1 cellular context compared by ENCODE assay signal in the genomic region with DNA sequence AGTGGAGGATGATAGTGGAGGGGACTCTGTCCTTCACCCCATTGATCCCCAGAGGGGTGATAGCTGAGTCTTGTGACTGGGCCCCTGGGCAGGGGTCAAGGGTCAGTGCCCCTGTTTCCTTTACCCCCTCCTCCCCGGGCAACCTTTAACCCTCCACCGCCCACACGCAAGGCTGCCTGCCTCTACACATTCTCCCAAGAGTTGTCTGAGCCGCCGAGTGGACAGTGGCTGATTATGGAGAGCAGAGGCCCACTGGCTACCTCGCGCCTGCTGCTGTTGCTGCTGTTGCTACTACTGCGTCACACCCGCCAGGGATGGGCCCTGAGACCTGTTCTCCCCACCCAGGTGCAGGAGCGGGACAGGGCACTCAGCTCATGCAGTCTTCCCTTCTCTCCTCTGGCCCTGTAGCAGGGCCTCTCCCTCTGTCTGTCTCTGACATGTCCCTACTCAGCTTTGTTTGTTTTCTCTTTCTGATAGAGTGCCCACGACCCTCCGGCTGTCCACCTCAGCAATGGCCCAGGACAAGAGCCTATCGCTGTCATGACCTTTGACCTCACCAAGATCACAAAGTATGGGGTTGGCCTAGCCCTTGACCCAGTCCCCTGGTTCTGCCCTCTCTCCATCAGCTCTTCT.
TF ChIP-seq lines count a peak whose summit lies in the region.

A gene with protein sequence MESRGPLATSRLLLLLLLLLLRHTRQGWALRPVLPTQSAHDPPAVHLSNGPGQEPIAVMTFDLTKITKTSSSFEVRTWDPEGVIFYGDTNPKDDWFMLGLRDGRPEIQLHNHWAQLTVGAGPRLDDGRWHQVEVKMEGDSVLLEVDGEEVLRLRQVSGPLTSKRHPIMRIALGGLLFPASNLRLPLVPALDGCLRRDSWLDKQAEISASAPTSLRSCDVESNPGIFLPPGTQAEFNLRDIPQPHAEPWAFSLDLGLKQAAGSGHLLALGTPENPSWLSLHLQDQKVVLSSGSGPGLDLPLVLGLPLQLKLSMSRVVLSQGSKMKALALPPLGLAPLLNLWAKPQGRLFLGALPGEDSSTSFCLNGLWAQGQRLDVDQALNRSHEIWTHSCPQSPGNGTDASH (plus strand): TSS at position 197 of the 633 bp plus-strand sequence. CDS start 38 bp downstream, at position 235.

TF ChIP-seq in HepG2, 621 proteins besides CTCF, POLR2A, EP300 and RAD21 (continued from another document and continues in another):
- TF ChIP-seq, protein P1, sequence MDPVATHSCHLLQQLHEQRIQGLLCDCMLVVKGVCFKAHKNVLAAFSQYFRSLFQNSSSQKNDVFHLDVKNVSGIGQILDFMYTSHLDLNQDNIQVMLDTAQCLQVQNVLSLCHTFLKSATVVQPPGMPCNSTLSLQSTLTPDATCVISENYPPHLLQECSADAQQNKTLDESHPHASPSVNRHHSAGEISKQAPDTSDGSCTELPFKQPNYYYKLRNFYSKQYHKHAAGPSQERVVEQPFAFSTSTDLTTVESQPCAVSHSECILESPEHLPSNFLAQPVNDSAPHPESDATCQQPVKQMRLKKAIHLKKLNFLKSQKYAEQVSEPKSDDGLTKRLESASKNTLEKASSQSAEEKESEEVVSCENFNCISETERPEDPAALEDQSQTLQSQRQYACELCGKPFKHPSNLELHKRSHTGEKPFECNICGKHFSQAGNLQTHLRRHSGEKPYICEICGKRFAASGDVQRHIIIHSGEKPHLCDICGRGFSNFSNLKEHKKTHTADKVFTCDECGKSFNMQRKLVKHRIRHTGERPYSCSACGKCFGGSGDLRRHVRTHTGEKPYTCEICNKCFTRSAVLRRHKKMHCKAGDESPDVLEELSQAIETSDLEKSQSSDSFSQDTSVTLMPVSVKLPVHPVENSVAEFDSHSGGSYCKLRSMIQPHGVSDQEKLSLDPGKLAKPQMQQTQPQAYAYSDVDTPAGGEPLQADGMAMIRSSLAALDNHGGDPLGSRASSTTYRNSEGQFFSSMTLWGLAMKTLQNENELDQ (CRISPR knock-in tag; IDR thresholded peaks at IDR 0.05; ENCODE audit: borderline replicate concordance): no peak
- TF ChIP-seq ZNF660 (CRISPR knock-in tag; IDR thresholded peaks at IDR 0.05; ENCODE audit: borderline replicate concordance, low read depth): no peak
- TF ChIP-seq KDM3A (CRISPR knock-in tag; IDR thresholded peaks at IDR 0.05; ENCODE audit: low read depth): no peak
- TF ChIP-seq STAG1 (CRISPR knock-in tag; IDR thresholded peaks at IDR 0.05): no peak
- TF ChIP-seq ZNF557 (CRISPR knock-in tag; IDR thresholded peaks at IDR 0.05): no peak
- TF ChIP-seq, protein P2, sequence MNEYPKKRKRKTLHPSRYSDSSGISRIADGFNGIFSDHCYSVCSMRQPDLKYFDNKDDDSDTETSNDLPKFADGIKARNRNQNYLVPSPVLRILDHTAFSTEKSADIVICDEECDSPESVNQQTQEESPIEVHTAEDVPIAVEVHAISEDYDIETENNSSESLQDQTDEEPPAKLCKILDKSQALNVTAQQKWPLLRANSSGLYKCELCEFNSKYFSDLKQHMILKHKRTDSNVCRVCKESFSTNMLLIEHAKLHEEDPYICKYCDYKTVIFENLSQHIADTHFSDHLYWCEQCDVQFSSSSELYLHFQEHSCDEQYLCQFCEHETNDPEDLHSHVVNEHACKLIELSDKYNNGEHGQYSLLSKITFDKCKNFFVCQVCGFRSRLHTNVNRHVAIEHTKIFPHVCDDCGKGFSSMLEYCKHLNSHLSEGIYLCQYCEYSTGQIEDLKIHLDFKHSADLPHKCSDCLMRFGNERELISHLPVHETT (CRISPR knock-in tag; conservative IDR thresholded peaks at IDR 0.05): no peak
- TF ChIP-seq, protein P3, sequence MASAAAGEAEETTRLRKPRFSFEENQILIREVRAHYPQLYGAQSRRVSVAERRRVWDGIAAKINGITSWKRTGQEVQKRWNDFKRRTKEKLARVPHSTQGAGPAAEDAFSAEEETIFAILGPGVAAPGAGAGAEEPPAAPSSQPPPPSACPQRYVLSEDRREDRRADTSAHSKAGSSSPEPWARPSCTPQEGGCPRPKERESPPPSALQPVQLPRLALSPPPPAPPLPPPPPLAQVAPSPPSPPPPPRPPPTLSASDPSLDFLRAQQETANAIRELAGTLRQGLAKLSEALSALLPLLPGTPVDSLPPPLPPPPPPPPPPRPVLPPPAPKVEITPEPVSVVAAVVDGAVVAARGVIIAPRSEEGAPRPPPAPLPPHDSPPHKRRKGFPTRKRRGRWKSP (CRISPR knock-in tag; IDR thresholded peaks at IDR 0.05): no peak
- TF ChIP-seq MYC (CRISPR knock-in tag; IDR thresholded peaks at IDR 0.05; ENCODE audit: borderline replicate concordance): no peak
- TF ChIP-seq JUNB (CRISPR knock-in tag; IDR thresholded peaks at IDR 0.05; ENCODE audit: borderline replicate concordance): no peak
- no peak for TF ChIP-seq ZNF382 (CRISPR knock-in tag; IDR thresholded peaks at IDR 0.05; ENCODE audit: borderline replicate concordance)
- no peak for TF ChIP-seq RFX3 (CRISPR knock-in tag; IDR thresholded peaks at IDR 0.05)
- TF ChIP-seq, protein P4, sequence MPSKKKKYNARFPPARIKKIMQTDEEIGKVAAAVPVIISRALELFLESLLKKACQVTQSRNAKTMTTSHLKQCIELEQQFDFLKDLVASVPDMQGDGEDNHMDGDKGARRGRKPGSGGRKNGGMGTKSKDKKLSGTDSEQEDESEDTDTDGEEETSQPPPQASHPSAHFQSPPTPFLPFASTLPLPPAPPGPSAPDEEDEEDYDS (CRISPR knock-in tag; IDR thresholded peaks at IDR 0.05): no peak
- TF ChIP-seq, protein P5, sequence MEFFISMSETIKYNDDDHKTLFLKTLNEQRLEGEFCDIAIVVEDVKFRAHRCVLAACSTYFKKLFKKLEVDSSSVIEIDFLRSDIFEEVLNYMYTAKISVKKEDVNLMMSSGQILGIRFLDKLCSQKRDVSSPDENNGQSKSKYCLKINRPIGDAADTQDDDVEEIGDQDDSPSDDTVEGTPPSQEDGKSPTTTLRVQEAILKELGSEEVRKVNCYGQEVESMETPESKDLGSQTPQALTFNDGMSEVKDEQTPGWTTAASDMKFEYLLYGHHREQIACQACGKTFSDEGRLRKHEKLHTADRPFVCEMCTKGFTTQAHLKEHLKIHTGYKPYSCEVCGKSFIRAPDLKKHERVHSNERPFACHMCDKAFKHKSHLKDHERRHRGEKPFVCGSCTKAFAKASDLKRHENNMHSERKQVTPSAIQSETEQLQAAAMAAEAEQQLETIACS (CRISPR knock-in tag; IDR thresholded peaks at IDR 0.05): no peak
- TF ChIP-seq, protein P6, sequence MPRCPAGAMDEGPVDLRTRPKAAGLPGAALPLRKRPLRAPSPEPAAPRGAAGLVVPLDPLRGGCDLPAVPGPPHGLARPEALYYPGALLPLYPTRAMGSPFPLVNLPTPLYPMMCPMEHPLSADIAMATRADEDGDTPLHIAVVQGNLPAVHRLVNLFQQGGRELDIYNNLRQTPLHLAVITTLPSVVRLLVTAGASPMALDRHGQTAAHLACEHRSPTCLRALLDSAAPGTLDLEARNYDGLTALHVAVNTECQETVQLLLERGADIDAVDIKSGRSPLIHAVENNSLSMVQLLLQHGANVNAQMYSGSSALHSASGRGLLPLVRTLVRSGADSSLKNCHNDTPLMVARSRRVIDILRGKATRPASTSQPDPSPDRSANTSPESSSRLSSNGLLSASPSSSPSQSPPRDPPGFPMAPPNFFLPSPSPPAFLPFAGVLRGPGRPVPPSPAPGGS (CRISPR knock-in tag; IDR thresholded peaks at IDR 0.05): peak; percentile 40; the same call in 1 of the 2 replicates
- TF ChIP-seq, protein P7, sequence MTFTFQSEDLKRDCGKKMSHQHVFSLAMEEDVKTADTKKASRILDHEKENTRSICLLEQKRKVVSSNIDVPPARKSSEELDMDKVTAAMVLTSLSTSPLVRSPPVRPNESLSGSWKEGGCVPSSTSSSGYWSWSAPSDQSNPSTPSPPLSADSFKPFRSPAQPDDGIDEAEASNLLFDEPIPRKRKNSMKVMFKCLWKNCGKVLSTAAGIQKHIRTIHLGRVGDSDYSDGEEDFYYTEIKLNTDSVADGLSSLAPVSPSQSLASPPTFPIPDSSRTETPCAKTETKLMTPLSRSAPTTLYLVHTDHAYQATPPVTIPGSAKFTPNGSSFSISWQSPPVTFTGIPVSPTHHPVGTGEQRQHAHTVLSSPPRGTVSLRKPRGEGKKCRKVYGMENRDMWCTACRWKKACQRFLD (CRISPR knock-in tag; IDR thresholded peaks at IDR 0.05; ENCODE audit: borderline replicate concordance): no peak
- TF ChIP-seq YEATS4 (CRISPR knock-in tag; IDR thresholded peaks at IDR 0.05; ENCODE audit: borderline replicate concordance): no peak
- no peak for TF ChIP-seq CAMTA2 (CRISPR knock-in tag; IDR thresholded peaks at IDR 0.05; ENCODE audit: borderline replicate concordance)
- no peak for TF ChIP-seq ZNF180 (CRISPR knock-in tag; IDR thresholded peaks at IDR 0.05; ENCODE audit: borderline replicate concordance, low read depth)
- no peak for TF ChIP-seq HNRNPK (IDR thresholded peaks at IDR 0.05; ENCODE audit: low read depth, low read length, poor library complexity, severe bottlenecking)
- TF ChIP-seq ZNF792 (CRISPR knock-in tag; IDR thresholded peaks at IDR 0.05): no peak
- TF ChIP-seq ZNF788 (CRISPR knock-in tag; IDR thresholded peaks at IDR 0.05; ENCODE audit: borderline replicate concordance): no peak
- TF ChIP-seq, protein P8, sequence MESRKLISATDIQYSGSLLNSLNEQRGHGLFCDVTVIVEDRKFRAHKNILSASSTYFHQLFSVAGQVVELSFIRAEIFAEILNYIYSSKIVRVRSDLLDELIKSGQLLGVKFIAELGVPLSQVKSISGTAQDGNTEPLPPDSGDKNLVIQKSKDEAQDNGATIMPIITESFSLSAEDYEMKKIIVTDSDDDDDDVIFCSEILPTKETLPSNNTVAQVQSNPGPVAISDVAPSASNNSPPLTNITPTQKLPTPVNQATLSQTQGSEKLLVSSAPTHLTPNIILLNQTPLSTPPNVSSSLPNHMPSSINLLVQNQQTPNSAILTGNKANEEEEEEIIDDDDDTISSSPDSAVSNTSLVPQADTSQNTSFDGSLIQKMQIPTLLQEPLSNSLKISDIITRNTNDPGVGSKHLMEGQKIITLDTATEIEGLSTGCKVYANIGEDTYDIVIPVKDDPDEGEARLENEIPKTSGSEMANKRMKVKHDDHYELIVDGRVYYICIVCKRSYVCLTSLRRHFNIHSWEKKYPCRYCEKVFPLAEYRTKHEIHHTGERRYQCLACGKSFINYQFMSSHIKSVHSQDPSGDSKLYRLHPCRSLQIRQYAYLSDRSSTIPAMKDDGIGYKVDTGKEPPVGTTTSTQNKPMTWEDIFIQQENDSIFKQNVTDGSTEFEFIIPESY (CRISPR knock-in tag; IDR thresholded peaks at IDR 0.05): no peak
- TF ChIP-seq, protein P9, sequence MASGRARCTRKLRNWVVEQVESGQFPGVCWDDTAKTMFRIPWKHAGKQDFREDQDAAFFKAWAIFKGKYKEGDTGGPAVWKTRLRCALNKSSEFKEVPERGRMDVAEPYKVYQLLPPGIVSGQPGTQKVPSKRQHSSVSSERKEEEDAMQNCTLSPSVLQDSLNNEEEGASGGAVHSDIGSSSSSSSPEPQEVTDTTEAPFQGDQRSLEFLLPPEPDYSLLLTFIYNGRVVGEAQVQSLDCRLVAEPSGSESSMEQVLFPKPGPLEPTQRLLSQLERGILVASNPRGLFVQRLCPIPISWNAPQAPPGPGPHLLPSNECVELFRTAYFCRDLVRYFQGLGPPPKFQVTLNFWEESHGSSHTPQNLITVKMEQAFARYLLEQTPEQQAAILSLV (CRISPR knock-in tag; IDR thresholded peaks at IDR 0.05; ENCODE audit: borderline replicate concordance): no peak
- no peak for TF ChIP-seq ZNF556 (CRISPR knock-in tag; IDR thresholded peaks at IDR 0.05; ENCODE audit: borderline replicate concordance)
- TF ChIP-seq TOPORS (CRISPR knock-in tag; IDR thresholded peaks at IDR 0.05): no peak
- TF ChIP-seq, protein P10, sequence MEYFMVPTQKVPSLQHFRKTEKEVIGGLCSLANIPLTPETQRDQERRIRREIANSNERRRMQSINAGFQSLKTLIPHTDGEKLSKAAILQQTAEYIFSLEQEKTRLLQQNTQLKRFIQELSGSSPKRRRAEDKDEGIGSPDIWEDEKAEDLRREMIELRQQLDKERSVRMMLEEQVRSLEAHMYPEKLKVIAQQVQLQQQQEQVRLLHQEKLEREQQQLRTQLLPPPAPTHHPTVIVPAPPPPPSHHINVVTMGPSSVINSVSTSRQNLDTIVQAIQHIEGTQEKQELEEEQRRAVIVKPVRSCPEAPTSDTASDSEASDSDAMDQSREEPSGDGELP (IDR thresholded peaks at IDR 0.05; ENCODE audit: borderline replicate concordance, low read depth): no peak
- no peak for TF ChIP-seq ZFP37 (CRISPR knock-in tag; IDR thresholded peaks at IDR 0.05; ENCODE audit: borderline replicate concordance)
- no peak for TF ChIP-seq SOX6 (IDR thresholded peaks at IDR 0.05)
- no peak; the same call in 1 of the 2 replicates for TF ChIP-seq SOX6 (CRISPR knock-in tag; IDR thresholded peaks at IDR 0.05)
- TF ChIP-seq TMF1 (CRISPR knock-in tag; IDR thresholded peaks at IDR 0.05; ENCODE audit: low read depth): no peak
- TF ChIP-seq KLF15 (CRISPR knock-in tag; IDR thresholded peaks at IDR 0.05; ENCODE audit: borderline replicate concordance): no peak
- TF ChIP-seq ZBTB8A (CRISPR knock-in tag; IDR thresholded peaks at IDR 0.05; ENCODE audit: borderline replicate concordance, low read depth): no peak
- TF ChIP-seq ZBTB7A (CRISPR knock-in tag; IDR thresholded peaks at IDR 0.05): no peak; the same call in 1 of the 2 replicates
- no peak for TF ChIP-seq ZNF607 (CRISPR knock-in tag; IDR thresholded peaks at IDR 0.05; ENCODE audit: borderline replicate concordance)
- TF ChIP-seq, protein P11, sequence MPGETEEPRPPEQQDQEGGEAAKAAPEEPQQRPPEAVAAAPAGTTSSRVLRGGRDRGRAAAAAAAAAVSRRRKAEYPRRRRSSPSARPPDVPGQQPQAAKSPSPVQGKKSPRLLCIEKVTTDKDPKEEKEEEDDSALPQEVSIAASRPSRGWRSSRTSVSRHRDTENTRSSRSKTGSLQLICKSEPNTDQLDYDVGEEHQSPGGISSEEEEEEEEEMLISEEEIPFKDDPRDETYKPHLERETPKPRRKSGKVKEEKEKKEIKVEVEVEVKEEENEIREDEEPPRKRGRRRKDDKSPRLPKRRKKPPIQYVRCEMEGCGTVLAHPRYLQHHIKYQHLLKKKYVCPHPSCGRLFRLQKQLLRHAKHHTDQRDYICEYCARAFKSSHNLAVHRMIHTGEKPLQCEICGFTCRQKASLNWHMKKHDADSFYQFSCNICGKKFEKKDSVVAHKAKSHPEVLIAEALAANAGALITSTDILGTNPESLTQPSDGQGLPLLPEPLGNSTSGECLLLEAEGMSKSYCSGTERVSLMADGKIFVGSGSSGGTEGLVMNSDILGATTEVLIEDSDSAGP (CRISPR knock-in tag; IDR thresholded peaks at IDR 0.05; ENCODE audit: borderline replicate concordance): 0 out of 2 replicates have a peak, but pooled peaks have one; percentile 50
- no peak for TF ChIP-seq ZNF883 (CRISPR knock-in tag; IDR thresholded peaks at IDR 0.05; ENCODE audit: not compliant biosample characterization)
- no peak for TF ChIP-seq ZNF777 (CRISPR knock-in tag; IDR thresholded peaks at IDR 0.05)
- no peak for TF ChIP-seq NCOA1 (CRISPR knock-in tag; IDR thresholded peaks at IDR 0.05)
- no peak for TF ChIP-seq RFXAP (CRISPR knock-in tag; IDR thresholded peaks at IDR 0.05; ENCODE audit: borderline replicate concordance)
- TF ChIP-seq, protein P12, sequence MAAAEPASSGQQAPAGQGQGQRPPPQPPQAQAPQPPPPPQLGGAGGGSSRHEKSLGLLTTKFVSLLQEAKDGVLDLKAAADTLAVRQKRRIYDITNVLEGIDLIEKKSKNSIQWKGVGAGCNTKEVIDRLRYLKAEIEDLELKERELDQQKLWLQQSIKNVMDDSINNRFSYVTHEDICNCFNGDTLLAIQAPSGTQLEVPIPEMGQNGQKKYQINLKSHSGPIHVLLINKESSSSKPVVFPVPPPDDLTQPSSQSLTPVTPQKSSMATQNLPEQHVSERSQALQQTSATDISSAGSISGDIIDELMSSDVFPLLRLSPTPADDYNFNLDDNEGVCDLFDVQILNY (CRISPR knock-in tag; conservative IDR thresholded peaks at IDR 0.05): no peak
